In genomic region chr1:150909585-150910185, GRCh38 we compare ENCODE assay signal across 18 cellular contexts. TPM values are rescaled to one million over a fixed set of nuclear protein-coding genes. Genes with fewer than 3 reads are reported as not detected.
"Had no signal": no experiment of that assay in that cellular context is flagged by ENCODE, and none has a peak within 500 bp of the region (broad histone marks: within the 10 kb centered on the region; RNA-seq: fewer than 3 reads in every experiment).

No MANE protein-coding gene starts in this region.

- H3K9me3 Mint-ChIP-seq: effector memory CD8-positive, alpha-beta T cell; immature natural killer cell; stimulated activated effector memory CD8-positive, alpha-beta T cell treated with anti-CD3 and anti-CD28 coated beads, Interleukin-12 subunit alpha, Interleukin-12 subunit beta, amount 100 ng/mL, for 72 hours had no signal

- H3K4me1 ChIP-seq: heart right ventricle, parathyroid adenoma, sigmoid colon had no signal

- H3K27me3 ChIP-seq: esophagus squamous epithelium, heart right ventricle, sigmoid colon had no signal

- H3K4me1 Mint-ChIP-seq: immature natural killer cell, nephron had no signal

- DNase-seq: activated CD4-positive, alpha-beta T cell treated with anti-CD3 and anti-CD28 coated beads, Interleukin-2, amount 50 U/mL, for 4 hours; effector memory CD8-positive, alpha-beta T cell; esophagus squamous epithelium; heart right ventricle; immature natural killer cell; kidney glomerular epithelial cell; left ventricle myocardium superior; sigmoid colon; stimulated activated CD4-positive, alpha-beta T cell treated with anti-CD3 and anti-CD28 coated beads, Interleukin-4, amount 100 ng/mL, for 24 hours; T-helper 2 cell had no signal

- H3K27ac ChIP-seq: esophagus squamous epithelium, heart right ventricle, parathyroid adenoma, sigmoid colon had no signal

- H3K27me3 Mint-ChIP-seq: activated naive CD8-positive, alpha-beta T cell had no signal

- ATAC-seq: effector memory CD8-positive, alpha-beta T cell; heart right ventricle; left ventricle myocardium superior; stimulated activated effector memory CD8-positive, alpha-beta T cell treated with anti-CD3 and anti-CD28 coated beads, Interleukin-12 subunit alpha, Interleukin-12 subunit beta, amount 100 ng/mL, for 72 hours had no signal

- H3K79me2 ChIP-seq: parathyroid adenoma had no signal

- H3K9ac ChIP-seq: parathyroid adenoma had no signal

- H3K4me3 Mint-ChIP-seq: activated naive CD8-positive, alpha-beta T cell; effector memory CD8-positive, alpha-beta T cell; immature natural killer cell; nephron; stimulated activated effector memory CD8-positive, alpha-beta T cell treated with anti-CD3 and anti-CD28 coated beads, Interleukin-12 subunit alpha, Interleukin-12 subunit beta, amount 100 ng/mL, for 72 hours had no signal

- H3K27ac Mint-ChIP-seq: activated naive CD8-positive, alpha-beta T cell; effector memory CD8-positive, alpha-beta T cell; immature natural killer cell; nephron; stimulated activated effector memory CD8-positive, alpha-beta T cell treated with anti-CD3 and anti-CD28 coated beads, Interleukin-12 subunit alpha, Interleukin-12 subunit beta, amount 100 ng/mL, for 72 hours had no signal

- H3K36me3 Mint-ChIP-seq: activated naive CD8-positive, alpha-beta T cell; immature natural killer cell had no signal

- H3K4me3 ChIP-seq: esophagus squamous epithelium, heart right ventricle, sigmoid colon had no signal

- H2AFZ ChIP-seq: parathyroid adenoma had no signal

RNA-seq across cellular contexts. Expression of gene CTXND2, which starts 22.7 kb away (rescaled TPM):
- total RNA-seq: cardiac septum, dermis microvascular lymphatic vessel endothelial cell, esophagus squamous epithelium, heart right ventricle, left ventricle myocardium superior, mesenteric fat pad, sigmoid colon, ureter had no signal
- polyA plus RNA-seq: heart right ventricle, immature natural killer cell, sigmoid colon had no signal
